In the genomic region with DNA sequence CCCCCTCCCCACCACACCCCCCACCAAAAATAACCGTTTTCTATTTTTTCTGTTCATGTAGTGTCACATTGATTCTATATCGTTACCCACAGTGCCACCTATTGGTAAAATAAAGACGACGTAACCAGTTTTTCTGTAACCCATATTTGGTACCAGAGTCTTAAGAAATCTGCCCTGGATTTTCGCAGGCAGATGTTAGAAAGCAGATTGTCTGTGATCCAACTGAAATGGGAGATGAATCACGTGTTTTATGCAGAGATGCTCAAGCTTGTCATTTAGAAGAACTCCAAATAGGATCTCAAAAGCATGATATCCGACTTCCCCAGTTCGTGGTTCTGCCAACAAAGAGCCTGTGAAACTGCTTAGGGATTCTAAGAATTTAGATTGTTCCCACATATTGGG, we compare ENCODE assay signal across 8 cellular contexts.
A peak's percentile ranks its signal among the peaks of the same experiment; 100 is the strongest.
DNase-seq lines count a peak whose midpoint lies in the region; ATAC-seq, FAIRE-seq and TF ChIP-seq lines count a peak whose summit lies in the region.

No MANE protein-coding gene starts in this region.

- no peaks in the 10 kb centered on the region for H3K4me1 ChIP-seq in DOHH2 (ENCODE audit: control insufficient read depth, low read length)
- H3K4me1 ChIP-seq in GM23248 (ENCODE audit: insufficient read depth) = peaks cover 13% of the 10 kb centered on the region
- no peaks in the 10 kb centered on the region for H3K4me1 ChIP-seq in keratinocyte (ENCODE audit: control insufficient read depth, extremely low read depth, insufficient read depth, low read length)
- no peaks in the 10 kb centered on the region for H3K4me1 ChIP-seq in upper lobe of right lung

- no peaks in the 10 kb centered on the region for H3K79me2 ChIP-seq in DOHH2 (ENCODE audit: control insufficient read depth, low read length)
- H3K79me2 ChIP-seq in GM23248 (ENCODE audit: insufficient read depth) = no peaks in the 10 kb centered on the region
- H3K79me2 ChIP-seq in keratinocyte (ENCODE audit: control insufficient read depth, insufficient read depth, low read length) = no peaks in the 10 kb centered on the region

- 0 out of 2 replicates have a peak, but pooled peaks cover 2% of the 10 kb centered on the region for H3K27me3 ChIP-seq in DOHH2 (ENCODE audit: control insufficient read depth, low read length)
- H3K27me3 ChIP-seq in GM23248 (replicated peaks; ENCODE audit: insufficient read depth) = no peaks in the 10 kb centered on the region
- H3K27me3 ChIP-seq in keratinocyte (ENCODE audit: control insufficient read depth, extremely low read depth, insufficient read depth, low read length) = no peaks in the 10 kb centered on the region
- H3K27me3 ChIP-seq in upper lobe of right lung = no peaks in the 10 kb centered on the region

- no peaks in the 10 kb centered on the region for H3K9me1 ChIP-seq in keratinocyte (ENCODE audit: control insufficient read depth, extremely low read depth, insufficient read depth, low read length)

- H4K20me1 ChIP-seq in DOHH2 (ENCODE audit: control insufficient read depth, insufficient read depth, low read depth, low read length) (no peaks in the 10 kb centered on the region), GM23248 (ENCODE audit: insufficient read depth) (no peaks in the 10 kb centered on the region), keratinocyte (ENCODE audit: control insufficient read depth, extremely low read depth, insufficient read depth, low read length) (no peaks in the 10 kb centered on the region)

- H3K4me3 ChIP-seq in DOHH2 (ENCODE audit: low read length) (no peak overlapping the region), GM23248 (peak overlapping the region; percentile 9; the same call in 1 of the 2 replicates), keratinocyte (ENCODE audit: control insufficient read depth in 2 of 3, extremely low read depth in 1 of 3, insufficient read depth in 2 of 3, low read depth in 1 of 3, low read length in 3 of 3) (no peak overlapping the region), upper lobe of right lung (no peak overlapping the region)

- no peaks in the 10 kb centered on the region for H3K36me3 ChIP-seq in DOHH2 (ENCODE audit: control insufficient read depth, low read length)
- H3K36me3 ChIP-seq in GM23248 (ENCODE audit: low read depth) = no peaks in the 10 kb centered on the region
- H3K36me3 ChIP-seq in keratinocyte (ENCODE audit: control insufficient read depth in 2 of 2, extremely low read depth in 1 of 2, insufficient read depth in 2 of 2, low read length in 2 of 2) = no peaks in the 10 kb centered on the region
- H3K36me3 ChIP-seq in upper lobe of right lung = no peaks in the 10 kb centered on the region

- no peaks in the 10 kb centered on the region for H3F3A ChIP-seq in DOHH2 (ENCODE audit: control insufficient read depth, insufficient read depth)
- H3F3A ChIP-seq in GM23248 (ENCODE audit: insufficient read depth) = 0 out of 2 replicates have a peak, but pooled peaks cover 3% of the 10 kb centered on the region

- H3K9me2 ChIP-seq in DOHH2 (replicated peaks; ENCODE audit: control insufficient read depth, low read length) (no peaks in the 10 kb centered on the region), GM23248 (ENCODE audit: insufficient read depth) (no peaks in the 10 kb centered on the region)

- in situ Hi-C loops in GM23248 (cut with MboI) = loop anchor here (25.0 kb wide), 1 partner anchor 898 kb away; a partner anchor contains a TSS
- in situ Hi-C loops in T47D (cut with HindIII; ENCODE audit: low pct_unique_long_range_greater_than_20kb, low sequenced_read_pairs) = no loop called here

- ATAC-seq in upper lobe of right lung = peak; percentile 65

- H2AFZ ChIP-seq in GM23248 (no peak overlapping the region), keratinocyte (ENCODE audit: control insufficient read depth, low read length) (no peak overlapping the region)

- dilution Hi-C loops in keratinocyte (cut with MboI; ENCODE audit: extremely low pct_ligation_motif_present, low sequenced_read_pairs) = no loop called here

- H3K9me3 ChIP-seq in DOHH2 (ENCODE audit: control insufficient read depth, insufficient read depth, low read length) (no peaks in the 10 kb centered on the region), GM23248 (ENCODE audit: low read depth) (no peaks in the 10 kb centered on the region), keratinocyte (ENCODE audit: control insufficient read depth, low read depth, low read length) (no peaks in the 10 kb centered on the region), upper lobe of right lung (no peaks in the 10 kb centered on the region)

- DNase-seq in GM23248 = peak; percentile 84
- DNase-seq in NCI-H1092 treated with DMSO at 0.1 percent for 48 hours (lab: John Stamatoyannopoulos, UW) = peak; percentile 29
- peak; percentile 18 to 66 for DNase-seq in T47D (ENCODE audit: low read depth in 1 of 2, low spot score in 1 of 2)
- DNase-seq in keratinocyte (ENCODE audit: low read depth, low spot score) = no peak
- DNase-seq in upper lobe of right lung = no peak
- DNase-seq in activated effector memory CD4-positive, alpha-beta T cell treated with Interleukin-2 at 50 U/mL for 16 hours = no peak
- DNase-seq in activated gamma-delta T cell treated with Interleukin-2 at 50 U/mL for 16 hours = no peak

- WGBS in GM23248 (ENCODE audit: low coverage in 1 of 2, low lambda C conversion rate in 2 of 2, missing lambda C conversion rate in 2 of 2), 2 experiments = 2% methylated on average over 8 of the region's 8 CpGs

- peak; percentile 49 for FAIRE-seq in keratinocyte (lab: Jason Lieb, UNC)

- H3K4me2 ChIP-seq in DOHH2 (ENCODE audit: low read length) = no peak overlapping the region
- peak overlapping the region; percentile 24 for H3K4me2 ChIP-seq in GM23248 (ENCODE audit: unreplicated experiment)
- no peak overlapping the region for H3K4me2 ChIP-seq in keratinocyte (ENCODE audit: control insufficient read depth, extremely low read depth, insufficient read depth, low read depth, low read length)

- no peak overlapping the region for H3K9ac ChIP-seq in GM23248
- no peak overlapping the region for H3K9ac ChIP-seq in keratinocyte (ENCODE audit: control insufficient read depth, extremely low read depth, insufficient read depth, low read length)

- H3K27ac ChIP-seq in DOHH2 (ENCODE audit: low read depth, low read length) = no peak overlapping the region
- no peak overlapping the region for H3K27ac ChIP-seq in GM23248
- no peak overlapping the region for H3K27ac ChIP-seq in keratinocyte (ENCODE audit: control insufficient read depth, insufficient read depth, low read length)
- no peak overlapping the region for H3K27ac ChIP-seq in upper lobe of right lung

- intact Hi-C loops in upper lobe of right lung (cut with DNase I) = no loop called here

- TF ChIP-seq CTCF in DOHH2 (IDR thresholded peaks at IDR 0.05; ENCODE audit: low read depth, low read length, poor library complexity, severe bottlenecking) (peak; percentile 69), keratinocyte (optimal IDR thresholded peaks at IDR 0.05 in 1 of 3, IDR thresholded peaks at IDR 0.05 in 1 of 3, conservative IDR thresholded peaks at IDR 0.05 in 1 of 3; ENCODE audit: extremely low read depth in 1 of 3, insufficient read depth in 2 of 3, low read length in 3 of 3) (peak in 2 of 3 experiments; percentile 43 to 44), upper lobe of right lung (IDR thresholded peaks at IDR 0.05) (peak; percentile 52)

Comparison
In these comparisons a context has a peak if more than half of its experiments do, and no peak if none do; other contexts are left out.
1. DNase-seq: peak in GM23248 (single experiment), NCI-H1092 treated with DMSO at 0.1 percent for 48 hours (single experiment) and T47D (2 of 2); none in keratinocyte (single experiment), upper lobe of right lung (single experiment), activated effector memory CD4-positive, alpha-beta T cell treated with Interleukin-2 at 50 U/mL for 16 hours (single experiment) and activated gamma-delta T cell treated with Interleukin-2 at 50 U/mL for 16 hours (single experiment).
2. Peak in every context shown above with its lines, with median percentiles within 50 percentile points of each other: CTCF ChIP-seq.